In genomic region chr1:237712082-237712481, GRCh38 we compare ENCODE assay signal across 29 cellular contexts.
DNase-seq lines count a peak whose midpoint lies in the region; ATAC-seq, FAIRE-seq and TF ChIP-seq lines count a peak whose summit lies in the region.
"Had no signal": no experiment of that assay in that cellular context is flagged by ENCODE, and none has a peak within 500 bp of the region (broad histone marks: within the 10 kb centered on the region; RNA-seq: fewer than 3 reads in every experiment).

No MANE protein-coding gene starts in this region.

- H3K36me3 ChIP-seq in H1 (ENCODE audit: control insufficient read depth in 2 of 4, insufficient read depth in 4 of 4, low read length in 3 of 4) (no peaks in the 10 kb centered on the region), upper lobe of left lung (no peaks in the 10 kb centered on the region)
- H3K36me3 ChIP-seq: BE2C, MG63 had no signal

- no peak overlapping the region for H2AK5ac ChIP-seq in H1 (ENCODE audit: low read depth, low read length)

- POLR2A ChIA-PET in H1 (lab: Charles Lee; ENCODE audit: partially characterized antibody) = no interaction called here

- ATAC-seq in Right ventricle myocardium superior (ENCODE audit: poor library complexity) = peak; percentile 13
- ATAC-seq in Right ventricle myocardium inferior = no peak
- peak; percentile 27 to 42 for ATAC-seq in right cardiac atrium
- peak; percentile 28 to 37 for ATAC-seq in upper lobe of left lung (ENCODE audit: low FRiP score in 2 of 2)
- no peak for ATAC-seq in HG03159 (IDR thresholded peaks at IDR 0.05; ENCODE audit: unreplicated experiment)
- ATAC-seq: K562 had no signal

- CTCF ChIA-PET in H1 (lab: Charles Lee; ENCODE audit: partially characterized antibody) = interaction anchor here (1.3 to 1.8 kb wide), 2 partner anchors 10 to 11 kb away, joined by 3 to 4 read pairs; no protein-coding TSS in a partner anchor

- no peak overlapping the region for H3K9ac ChIP-seq in H1 (replicated peaks in 1 of 4; ENCODE audit: extremely low read depth in 1 of 4, low read depth in 3 of 4, low read length in 3 of 4)

- H3K56ac ChIP-seq in H1 (replicated peaks; ENCODE audit: insufficient read length, low read depth, low read length) = no peak overlapping the region

- no peak overlapping the region for H3K4me2 ChIP-seq in H1 (ENCODE audit: insufficient read depth in 1 of 2, low read depth in 2 of 2, low read length in 2 of 2)
- H3K4me2 ChIP-seq: PC-9 had no signal

- no peaks in the 10 kb centered on the region for H3K79me1 ChIP-seq in H1 (ENCODE audit: low read depth, low read length)

- no peak overlapping the region for H2AFZ ChIP-seq in H1 (ENCODE audit: low read length)
- H2AFZ ChIP-seq: PC-9 had no signal

- H4K8ac ChIP-seq in H1 (ENCODE audit: extremely low read depth, insufficient read depth, low read length) = no peak overlapping the region

- H2BK15ac ChIP-seq in H1 (ENCODE audit: low read length) = no peak overlapping the region

- no peak overlapping the region for H3K4me3 ChIP-seq in H1 (ENCODE audit: extremely low read depth in 1 of 4, insufficient read depth in 2 of 4, low read depth in 3 of 4, low read length in 4 of 4)
- H3K4me3 ChIP-seq in right cardiac atrium (ENCODE audit: low read length) = no peak overlapping the region
- no peak overlapping the region for H3K4me3 ChIP-seq in upper lobe of left lung
- H3K4me3 ChIP-seq: K562, MG63, PC-9 had no signal

- H2BK20ac ChIP-seq in H1 (ENCODE audit: low read length) = no peak overlapping the region

- no peak overlapping the region for H4K91ac ChIP-seq in H1 (replicated peaks; ENCODE audit: insufficient read length, low read length)

- intact Hi-C loops in Right ventricle myocardium superior (cut with DNase I) = no loop called here
- intact Hi-C loops in Right ventricle myocardium inferior (cut with DNase I) = no loop called here
- intact Hi-C loops in right cardiac atrium (cut with DNase I) = no loop called here

- H3K4me1 ChIP-seq in H1 (replicated peaks in 1 of 4; ENCODE audit: control insufficient read depth in 3 of 4, insufficient read depth in 4 of 4, low read length in 3 of 4) = no peaks in the 10 kb centered on the region
- H3K4me1 ChIP-seq in right cardiac atrium (ENCODE audit: control insufficient read depth, insufficient read depth, low read length) = peaks cover 2% of the 10 kb centered on the region
- H3K4me1 ChIP-seq in upper lobe of left lung = no peaks in the 10 kb centered on the region
- H3K4me1 ChIP-seq: BE2C had no signal

- H3K23me2 ChIP-seq in H1 (ENCODE audit: low read depth, low read length) = no peaks in the 10 kb centered on the region

- no peak for FAIRE-seq in H1 (lab: Jason Lieb, UNC)
- FAIRE-seq: GM12892, GM19239, H54, HTR-8/SVneo, K562 had no signal

- DNase-seq in Right ventricle myocardium superior = no peak
- DNase-seq in Right ventricle myocardium inferior (ENCODE audit: missing footprints) = no peak
- DNase-seq in H1 (ENCODE audit: low read depth in 1 of 2, low spot score in 2 of 2) = no peak
- DNase-seq in right cardiac atrium = peak in 1 of 3 donors; percentile 28
- DNase-seq in upper lobe of left lung = no peak
- DNase-seq in COLO829 (ENCODE audit: low spot score) = no peak
- DNase-seq in SKM-1 treated with dmso at 0.1 percent for 144 hours (lab: John Stamatoyannopoulos, UW; ENCODE audit: unreplicated experiment) = no peak
- DNase-seq: 8988T; ACHN; BE2C; Calu3; CD8-positive, alpha-beta memory T cell; DMS153; DND-41; NCI-H1105 treated with DMSO at 0.1 percent for 48 hours; NCI-H146; NCI-H1930; NCI-H446; NCI-H524 treated with DMSO at 0.1 percent for 48 hours; NCI-H774; PC-9; SHP77 had no signal

- H3K27ac ChIP-seq in H1 (ENCODE audit: low read depth, low read length) (no peak overlapping the region), right cardiac atrium (ENCODE audit: low read length) (peak overlapping the region; percentile 10), upper lobe of left lung (no peak overlapping the region)
- H3K27ac ChIP-seq: PC-9 had no signal

- H4K5ac ChIP-seq in H1 (ENCODE audit: insufficient read length, low read depth, low read length) = no peak overlapping the region

- no peak overlapping the region for H3K18ac ChIP-seq in H1 (ENCODE audit: extremely low read depth, low read length)

- TF ChIP-seq CTCF in H1 (IDR thresholded peaks at IDR 0.05; ENCODE audit: control extremely low read depth in 1 of 3, insufficient read depth in 1 of 3, low read depth in 1 of 3, low read length in 3 of 3) = no peak
- TF ChIP-seq CTCF in upper lobe of left lung (IDR thresholded peaks at IDR 0.05) = no peak

- no peak overlapping the region for H3K14ac ChIP-seq in H1 (ENCODE audit: insufficient read length)

- 72% methylated on average over 6 of the region's 6 CpGs; no CpG with 5 or more reads in 1 of the 2 experiments for WGBS in H1 (ENCODE audit: extremely low coverage in 1 of 2, insufficient coverage in 1 of 2, insufficient read length in 1 of 2, insufficient replicate concordance in 2 of 2, low coverage in 1 of 2, low lambda C conversion rate in 2 of 2, missing lambda C conversion rate in 1 of 2), 2 experiments
- WGBS in right cardiac atrium = 58% methylated on average over 6 of the region's 6 CpGs
- 61 to 67% methylated on average over 6 of the region's 6 CpGs for WGBS in upper lobe of left lung, 2 donors

- TF ChIP-seq RAD21 in H1 (IDR thresholded peaks at IDR 0.05 in 1 of 2, conservative IDR thresholded peaks at IDR 0.05 in 1 of 2; ENCODE audit: low read depth in 2 of 2, low read length in 2 of 2) = no peak

- H2BK12ac ChIP-seq in H1 (ENCODE audit: low read depth, low read length) = no peak overlapping the region

- no peaks in the 10 kb centered on the region for H3K79me2 ChIP-seq in H1 (ENCODE audit: control insufficient read depth in 1 of 2, insufficient read depth in 2 of 2, low read length in 2 of 2)

- no peaks in the 10 kb centered on the region for H4K20me1 ChIP-seq in H1 (replicated peaks in 1 of 2; ENCODE audit: control insufficient read depth in 1 of 2, insufficient read depth in 2 of 2, low read length in 2 of 2)

- no peak overlapping the region for H3K23ac ChIP-seq in H1 (ENCODE audit: insufficient read length)

- TF ChIP-seq POLR2A in H1 (IDR thresholded peaks at IDR 0.05; ENCODE audit: control extremely low read depth in 1 of 2, low read depth in 2 of 2, low read length in 2 of 2) (no peak), upper lobe of left lung (IDR thresholded peaks at IDR 0.05) (no peak)

- no peak for TF ChIP-seq EP300 in H1 (IDR thresholded peaks at IDR 0.05; ENCODE audit: borderline replicate concordance in 1 of 2, low read depth in 2 of 2, low read length in 2 of 2)
- no peak for TF ChIP-seq EP300 in upper lobe of left lung (IDR thresholded peaks at IDR 0.05)

- no peaks in the 10 kb centered on the region for H3K9me3 ChIP-seq in H1 (ENCODE audit: insufficient read depth in 2 of 2, low read depth in 1 of 2, low read length in 1 of 2)
- H3K9me3 ChIP-seq in right cardiac atrium (ENCODE audit: control insufficient read depth, low read length) = no peaks in the 10 kb centered on the region
- no peaks in the 10 kb centered on the region for H3K9me3 ChIP-seq in upper lobe of left lung
- H3K9me3 ChIP-seq: BE2C, MG63 had no signal

- no peak overlapping the region for H2BK120ac ChIP-seq in H1 (replicated peaks; ENCODE audit: low read depth, low read length)

- H3K4ac ChIP-seq in H1 (replicated peaks; ENCODE audit: insufficient read length, low read depth, low read length) = no peak overlapping the region

- no peak overlapping the region for H2BK5ac ChIP-seq in H1 (ENCODE audit: low read depth, low read length)

- H3K27me3 ChIP-seq in H1 (replicated peaks in 1 of 4; ENCODE audit: control insufficient read depth in 3 of 4, extremely low read depth in 1 of 4, insufficient read depth in 3 of 4, low read length in 3 of 4) (no peaks in the 10 kb centered on the region), right cardiac atrium (ENCODE audit: control insufficient read depth, insufficient read depth) (no peaks in the 10 kb centered on the region), upper lobe of left lung (no peaks in the 10 kb centered on the region)
- H3K27me3 ChIP-seq: BE2C, MG63 had no signal

TF ChIP-seq in H1, 55 proteins besides CTCF, POLR2A, EP300 and RAD21:
- TF ChIP-seq TEAD4 (IDR thresholded peaks at IDR 0.05; ENCODE audit: low read depth, low read length) (0 out of 2 replicates have a peak, but pooled peaks have one; percentile 8), NRF1 (IDR thresholded peaks at IDR 0.05; ENCODE audit: low read depth, low read length) (no peak)

Comparison
In these comparisons a context has a peak if more than half of its experiments do, and no peak if none do; other contexts are left out.
1. ATAC-seq: peak in Right ventricle myocardium superior (single experiment), right cardiac atrium (2 of 2) and upper lobe of left lung (2 of 2); none in Right ventricle myocardium inferior (single experiment) and HG03159 (single experiment).